In genomic region chr1:202589190-202589680, GRCh38 we compare ENCODE assay signal across 9 cellular contexts.
DNase-seq lines count a peak whose midpoint lies in the region; ATAC-seq and TF ChIP-seq lines count a peak whose summit lies in the region.
"Had no signal": no experiment of that assay in that cellular context is flagged by ENCODE, and none has a peak within 500 bp of the region (broad histone marks: within the 10 kb centered on the region; RNA-seq: fewer than 3 reads in every experiment).

No MANE protein-coding gene starts in this region.

- H3K27me3 Mint-ChIP-seq in endothelial cell (ENCODE audit: unreplicated experiment): no peaks in the 10 kb centered on the region
- H3K27me3 Mint-ChIP-seq in mesothelial cell of epicardium (ENCODE audit: low read depth): no peaks in the 10 kb centered on the region

- H3K9me3 Mint-ChIP-seq in endothelial cell (ENCODE audit: unreplicated experiment) (no peaks in the 10 kb centered on the region), mesothelial cell of epicardium (no peaks in the 10 kb centered on the region)

- peak; percentile 47 for DNase-seq in SIG-M5 treated with dmso at 0.1 percent for 504 hours (lab: John Stamatoyannopoulos, UW; ENCODE audit: unreplicated experiment)
- no peak for DNase-seq in SIG-M5 (lab: John Stamatoyannopoulos, UW)
- peak; percentile 53 for DNase-seq in endothelial cell (ENCODE audit: low spot score)
- DNase-seq in mesothelial cell of epicardium (ENCODE audit: low spot score in 2 of 2, unreplicated experiment in 2 of 2): peak in 1 of 2 experiments; percentile 49
- DNase-seq in NK-92 (lab: John Stamatoyannopoulos, UW; ENCODE audit: unreplicated experiment): no peak
- DNase-seq in dorsolateral prefrontal cortex: no peak
- DNase-seq in stimulated activated naive CD8-positive, alpha-beta T cell treated with anti-CD3 and anti-CD28 coated beads, Interleukin-15, Interleukin-2, amounts not matched to agents 100 U/mL and 50 U/mL, for 24 hours: no peak

- peaks cover 28% of the 10 kb centered on the region for H3K4me1 Mint-ChIP-seq in endothelial cell (ENCODE audit: unreplicated experiment)
- peaks cover 44% of the 10 kb centered on the region for H3K4me1 Mint-ChIP-seq in mesothelial cell of epicardium

- no peak overlapping the region for H3K4me3 ChIP-seq in dorsolateral prefrontal cortex

- intact Hi-C loops in dorsolateral prefrontal cortex (cut with DNase I): no loop called here

- H3K27ac ChIP-seq in dorsolateral prefrontal cortex: peak overlapping the region in 9 of 59 donors; percentile 10 to 61 (median 47)
- H3K27ac ChIP-seq: 22Rv1 had no signal

- TF ChIP-seq CTCF in endothelial cell (IDR thresholded peaks at IDR 0.05; ENCODE audit: unreplicated experiment) (no peak), mesothelial cell of epicardium (IDR thresholded peaks at IDR 0.05; ENCODE audit: unreplicated experiment) (no peak), dorsolateral prefrontal cortex (IDR thresholded peaks at IDR 0.05 in 54 of 56, conservative IDR thresholded peaks at IDR 0.05 in 2 of 56; ENCODE audit: low read depth in 1 of 56, partially characterized antibody in 56 of 56) (no peak)

- H3K4me3 Mint-ChIP-seq in endothelial cell (ENCODE audit: unreplicated experiment) (no peak overlapping the region), mesothelial cell of epicardium (no peak overlapping the region)

- H3K27ac Mint-ChIP-seq in endothelial cell (ENCODE audit: unreplicated experiment) (peak overlapping the region; percentile 83), mesothelial cell of epicardium (peak overlapping the region; percentile 87)

- H3K36me3 Mint-ChIP-seq in endothelial cell (ENCODE audit: low read depth, unreplicated experiment): no peaks in the 10 kb centered on the region
- peaks cover 3% of the 10 kb centered on the region for H3K36me3 Mint-ChIP-seq in mesothelial cell of epicardium

- no peak for ATAC-seq in HG03045 (IDR thresholded peaks at IDR 0.05; ENCODE audit: unreplicated experiment)
- no peak for ATAC-seq in stimulated activated naive CD8-positive, alpha-beta T cell treated with anti-CD3 and anti-CD28 coated beads, Interleukin-15, Interleukin-2, amounts not matched to agents 100 U/mL and 50 U/mL, for 24 hours

- no peaks in the 10 kb centered on the region for H3K27me3 ChIP-seq in dorsolateral prefrontal cortex

Comparison
In these comparisons a context has a peak if more than half of its experiments do, and no peak if none do; other contexts are left out.
1. DNase-seq: peak in SIG-M5 treated with dmso at 0.1 percent for 504 hours (single experiment) and endothelial cell (single experiment); none in SIG-M5 (single experiment), NK-92 (single experiment), dorsolateral prefrontal cortex (0 of 10) and stimulated activated naive CD8-positive, alpha-beta T cell treated with anti-CD3 and anti-CD28 coated beads, Interleukin-15, Interleukin-2, amounts not matched to agents 100 U/mL and 50 U/mL, for 24 hours (single experiment).